In the genomic region with DNA sequence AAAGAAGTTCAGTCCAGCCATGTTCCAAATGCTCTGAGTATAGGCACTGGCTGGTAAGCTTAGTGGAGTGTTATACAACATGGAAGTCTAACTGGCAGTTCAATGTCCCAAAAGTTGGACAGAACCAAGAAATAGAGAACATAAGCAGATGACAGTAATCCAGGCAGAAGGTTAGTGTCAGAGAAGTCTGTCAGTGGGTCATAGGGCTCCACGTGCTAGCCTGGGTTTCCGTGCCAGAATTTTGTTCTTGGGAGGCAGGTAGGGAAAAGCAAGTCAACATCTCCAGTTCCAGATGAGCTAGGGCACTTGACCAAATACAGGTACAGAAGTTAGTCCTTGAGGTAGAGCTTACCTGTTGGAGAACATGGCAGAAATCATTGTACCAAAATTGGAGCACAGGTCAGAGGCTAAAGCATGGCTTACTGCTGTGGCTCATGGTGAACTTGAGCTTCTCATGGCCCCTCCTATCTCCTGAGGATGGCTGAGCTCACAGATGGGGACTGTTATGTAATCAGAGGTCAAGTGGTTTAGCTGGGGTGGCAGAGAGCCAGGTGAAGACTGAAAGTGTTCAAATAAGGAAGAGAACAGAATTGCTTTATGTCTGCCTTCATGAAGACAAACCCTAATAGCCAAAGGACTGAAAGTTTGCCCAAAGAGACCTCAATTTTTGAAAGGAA, we compare ENCODE assay signal across 9 cellular contexts.
DNase-seq lines count a peak whose midpoint lies in the region; ATAC-seq and TF ChIP-seq lines count a peak whose summit lies in the region.
"Had no signal": no experiment of that assay in that cellular context is flagged by ENCODE, and none has a peak within 500 bp of the region (broad histone marks: within the 10 kb centered on the region; RNA-seq: fewer than 3 reads in every experiment).

No MANE protein-coding gene starts in this region.

- H4K20me1 ChIP-seq in SK-N-SH (ENCODE audit: insufficient read depth), result no peaks in the 10 kb centered on the region

- 100% methylated on average over 2 of the region's 2 CpGs for WGBS in SK-N-SH (ENCODE audit: low lambda C conversion rate)

- no peak for TF ChIP-seq EP300 in SK-N-SH (IDR thresholded peaks at IDR 0.05; ENCODE audit: borderline replicate concordance in 1 of 2, low read depth in 1 of 2, low read length in 1 of 2)

- no peaks in the 10 kb centered on the region for H3K9me2 ChIP-seq in SK-N-SH

- H3K36me3 Mint-ChIP-seq in WTC11, result 0 out of 2 replicates have a peak, but pooled peaks cover 2% of the 10 kb centered on the region
- H3K36me3 Mint-ChIP-seq in T-helper 2 cell treated with Interferon-gamma antibody and Interleukin-4, amounts not matched to agents 5 μg/mL and 100 μg/mL, for 36 hours (ENCODE audit: low read depth), result no peaks in the 10 kb centered on the region

- H3K4me3 Mint-ChIP-seq in WTC11, result no peak overlapping the region
- no peak overlapping the region for H3K4me3 Mint-ChIP-seq in T-helper 2 cell treated with Interferon-gamma antibody and Interleukin-4, amounts not matched to agents 5 μg/mL and 100 μg/mL, for 36 hours
- H3K4me3 Mint-ChIP-seq: neural crest cell had no signal

- no peaks in the 10 kb centered on the region for H3F3A ChIP-seq in SK-N-SH (replicated peaks; ENCODE audit: insufficient read depth)

- H2AFZ ChIP-seq in SK-N-SH (ENCODE audit: low read depth), result no peak overlapping the region

- CTCF ChIA-PET in WTC11 (lab: Charles Lee), result no interaction called here
- CTCF ChIA-PET in SK-N-SH (lab: Yijun Ruan, JAX), result interaction anchor here (0.7 kb wide), 1 partner anchor 274 kb away, joined by 3 read pairs; no protein-coding TSS in a partner anchor

- TF ChIP-seq CTCF in WTC11 (IDR thresholded peaks at IDR 0.05) (no peak), GM13976 (IDR thresholded peaks at IDR 0.05; ENCODE audit: borderline replicate concordance, control extremely low read depth, extremely low read depth, insufficient read depth, missing control alignments) (no peak), SK-N-SH (IDR thresholded peaks at IDR 0.05) (no peak)

- no peaks in the 10 kb centered on the region for H3K27me3 ChIP-seq in SK-N-SH (ENCODE audit: insufficient read depth)

- no peaks in the 10 kb centered on the region for H3K9me3 ChIP-seq in SK-N-SH

- POLR2A ChIA-PET in WTC11 (lab: Charles Lee) (no interaction called here), SK-N-SH (lab: Yijun Ruan, JAX) (no interaction called here)

- no peaks in the 10 kb centered on the region for H3K36me3 ChIP-seq in SK-N-SH (replicated peaks in 1 of 2; ENCODE audit: control insufficient read depth in 1 of 2, insufficient read depth in 2 of 2, low read length in 1 of 2)

- H3K4me3 ChIP-seq in SK-N-SH (ENCODE audit: low read depth in 2 of 2, low read length in 1 of 2), result no peak overlapping the region

- H3K4me1 ChIP-seq in SK-N-SH (ENCODE audit: control insufficient read depth in 1 of 2, insufficient read depth in 2 of 2, low read depth in 1 of 2, low read length in 1 of 2), result peaks cover 9 to 15% of the 10 kb centered on the region in 2 experiments; a peak in 3 of 4 replicates

- no peaks in the 10 kb centered on the region for H3K27me3 Mint-ChIP-seq in WTC11 (ENCODE audit: low read depth)
- H3K27me3 Mint-ChIP-seq in T-helper 2 cell treated with Interferon-gamma antibody and Interleukin-4, amounts not matched to agents 5 μg/mL and 100 μg/mL, for 36 hours (ENCODE audit: low read depth), result peaks cover 6% of the 10 kb centered on the region

- H3K4me2 ChIP-seq in SK-N-SH, result no peak overlapping the region

- H3K79me2 ChIP-seq in SK-N-SH (ENCODE audit: insufficient read depth), result no peaks in the 10 kb centered on the region

- no peak overlapping the region; a peak in 1 of 4 replicates for H3K27ac ChIP-seq in SK-N-SH (ENCODE audit: low read depth in 2 of 2, low read length in 1 of 2)

- H3K27ac Mint-ChIP-seq in WTC11, result no peak overlapping the region
- no peak overlapping the region for H3K27ac Mint-ChIP-seq in T-helper 2 cell treated with Interferon-gamma antibody and Interleukin-4, amounts not matched to agents 5 μg/mL and 100 μg/mL, for 36 hours

- H3K4me1 Mint-ChIP-seq in WTC11, result peaks cover 54% of the 10 kb centered on the region
- peaks cover 7% of the 10 kb centered on the region for H3K4me1 Mint-ChIP-seq in T-helper 2 cell treated with Interferon-gamma antibody and Interleukin-4, amounts not matched to agents 5 μg/mL and 100 μg/mL, for 36 hours (ENCODE audit: low read depth)

- ATAC-seq in WTC11 (peak; percentile 61; the same call in 1 of the 2 replicates), left lobe of liver (peak; percentile 86), GM18517 (IDR thresholded peaks at IDR 0.05; ENCODE audit: unreplicated experiment) (no peak)

- H3K9me3 Mint-ChIP-seq in WTC11, result no peaks in the 10 kb centered on the region
- no peaks in the 10 kb centered on the region for H3K9me3 Mint-ChIP-seq in T-helper 2 cell treated with Interferon-gamma antibody and Interleukin-4, amounts not matched to agents 5 μg/mL and 100 μg/mL, for 36 hours
- H3K9me3 Mint-ChIP-seq: neural crest cell had no signal

- TF ChIP-seq RAD21 in SK-N-SH (IDR thresholded peaks at IDR 0.05; ENCODE audit: low read length), result no peak

- DNase-seq in CD1c-positive myeloid dendritic cell (ENCODE audit: extremely low spot score) (peak; percentile 13), NCI-H1092 (lab: John Stamatoyannopoulos, UW) (peak; percentile 31), WTC11 (ENCODE audit: low spot score) (no peak), left lobe of liver (ENCODE audit: low spot score) (peak; percentile 87), GM13976 (ENCODE audit: low spot score) (no peak), SK-N-SH (no peak)
- no peak for DNase-seq in T-helper 2 cell treated with Interferon-gamma antibody and Interleukin-4, amounts not matched to agents 5 μg/mL and 100 μg/mL, for 36 hours (ENCODE audit: low spot score)

- in situ Hi-C loops in GM13976 (cut with MboI; ENCODE audit: low sequenced_read_pairs, unreplicated experiment), result no loop called here

- no peak overlapping the region for H3K9ac ChIP-seq in SK-N-SH

TF ChIP-seq in WTC11, 78 proteins besides CTCF, POLR2A, EP300 and RAD21:
- TF ChIP-seq JUN (CRISPR knock-in tag; IDR thresholded peaks at IDR 0.05) (no peak), FOXK1 (CRISPR knock-in tag; IDR thresholded peaks at IDR 0.05) (no peak), CREM (CRISPR knock-in tag; IDR thresholded peaks at IDR 0.05) (no peak), ZNF317 (CRISPR knock-in tag; IDR thresholded peaks at IDR 0.05; ENCODE audit: borderline replicate concordance, low read depth) (no peak)

TF ChIP-seq in SK-N-SH, 30 proteins besides CTCF, POLR2A, EP300 and RAD21:
- TF ChIP-seq TEAD4 (IDR thresholded peaks at IDR 0.05; ENCODE audit: borderline replicate concordance, insufficient read depth), result no peak
- TF ChIP-seq GABPA (IDR thresholded peaks at IDR 0.05; ENCODE audit: low read depth), result no peak
- no peak for TF ChIP-seq JUND (IDR thresholded peaks at IDR 0.05)
- TF ChIP-seq FOXM1 (IDR thresholded peaks at IDR 0.05; ENCODE audit: low read depth), result no peak
- no peak for TF ChIP-seq EZH2phosphoT487 (IDR thresholded peaks at IDR 0.05; ENCODE audit: borderline replicate concordance, low read depth)
- TF ChIP-seq, protein P1, sequence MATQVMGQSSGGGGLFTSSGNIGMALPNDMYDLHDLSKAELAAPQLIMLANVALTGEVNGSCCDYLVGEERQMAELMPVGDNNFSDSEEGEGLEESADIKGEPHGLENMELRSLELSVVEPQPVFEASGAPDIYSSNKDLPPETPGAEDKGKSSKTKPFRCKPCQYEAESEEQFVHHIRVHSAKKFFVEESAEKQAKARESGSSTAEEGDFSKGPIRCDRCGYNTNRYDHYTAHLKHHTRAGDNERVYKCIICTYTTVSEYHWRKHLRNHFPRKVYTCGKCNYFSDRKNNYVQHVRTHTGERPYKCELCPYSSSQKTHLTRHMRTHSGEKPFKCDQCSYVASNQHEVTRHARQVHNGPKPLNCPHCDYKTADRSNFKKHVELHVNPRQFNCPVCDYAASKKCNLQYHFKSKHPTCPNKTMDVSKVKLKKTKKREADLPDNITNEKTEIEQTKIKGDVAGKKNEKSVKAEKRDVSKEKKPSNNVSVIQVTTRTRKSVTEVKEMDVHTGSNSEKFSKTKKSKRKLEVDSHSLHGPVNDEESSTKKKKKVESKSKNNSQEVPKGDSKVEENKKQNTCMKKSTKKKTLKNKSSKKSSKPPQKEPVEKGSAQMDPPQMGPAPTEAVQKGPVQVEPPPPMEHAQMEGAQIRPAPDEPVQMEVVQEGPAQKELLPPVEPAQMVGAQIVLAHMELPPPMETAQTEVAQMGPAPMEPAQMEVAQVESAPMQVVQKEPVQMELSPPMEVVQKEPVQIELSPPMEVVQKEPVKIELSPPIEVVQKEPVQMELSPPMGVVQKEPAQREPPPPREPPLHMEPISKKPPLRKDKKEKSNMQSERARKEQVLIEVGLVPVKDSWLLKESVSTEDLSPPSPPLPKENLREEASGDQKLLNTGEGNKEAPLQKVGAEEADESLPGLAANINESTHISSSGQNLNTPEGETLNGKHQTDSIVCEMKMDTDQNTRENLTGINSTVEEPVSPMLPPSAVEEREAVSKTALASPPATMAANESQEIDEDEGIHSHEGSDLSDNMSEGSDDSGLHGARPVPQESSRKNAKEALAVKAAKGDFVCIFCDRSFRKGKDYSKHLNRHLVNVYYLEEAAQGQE (IDR thresholded peaks at IDR 0.05; ENCODE audit: low read depth, low read length), result no peak
- no peak for TF ChIP-seq MAX (IDR thresholded peaks at IDR 0.05; ENCODE audit: low read depth)
- TF ChIP-seq, protein P2, sequence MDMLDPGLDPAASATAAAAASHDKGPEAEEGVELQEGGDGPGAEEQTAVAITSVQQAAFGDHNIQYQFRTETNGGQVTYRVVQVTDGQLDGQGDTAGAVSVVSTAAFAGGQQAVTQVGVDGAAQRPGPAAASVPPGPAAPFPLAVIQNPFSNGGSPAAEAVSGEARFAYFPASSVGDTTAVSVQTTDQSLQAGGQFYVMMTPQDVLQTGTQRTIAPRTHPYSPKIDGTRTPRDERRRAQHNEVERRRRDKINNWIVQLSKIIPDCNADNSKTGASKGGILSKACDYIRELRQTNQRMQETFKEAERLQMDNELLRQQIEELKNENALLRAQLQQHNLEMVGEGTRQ (IDR thresholded peaks at IDR 0.05; ENCODE audit: borderline replicate concordance, low read depth, low read length), result no peak
- no peak for TF ChIP-seq NFIC (IDR thresholded peaks at IDR 0.05; ENCODE audit: borderline replicate concordance)

Comparison
In these comparisons a context has a peak if more than half of its experiments do, and no peak if none do; other contexts are left out.
1. DNase-seq: peak in CD1c-positive myeloid dendritic cell (single experiment), NCI-H1092 (single experiment) and left lobe of liver (single experiment); none in WTC11 (single experiment), GM13976 (single experiment), T-helper 2 cell treated with Interferon-gamma antibody and Interleukin-4, amounts not matched to agents 5 μg/mL and 100 μg/mL, for 36 hours (single experiment) and SK-N-SH (single experiment).